Comparison of ENCODE assay signal across 14 cellular contexts in the genomic region with DNA sequence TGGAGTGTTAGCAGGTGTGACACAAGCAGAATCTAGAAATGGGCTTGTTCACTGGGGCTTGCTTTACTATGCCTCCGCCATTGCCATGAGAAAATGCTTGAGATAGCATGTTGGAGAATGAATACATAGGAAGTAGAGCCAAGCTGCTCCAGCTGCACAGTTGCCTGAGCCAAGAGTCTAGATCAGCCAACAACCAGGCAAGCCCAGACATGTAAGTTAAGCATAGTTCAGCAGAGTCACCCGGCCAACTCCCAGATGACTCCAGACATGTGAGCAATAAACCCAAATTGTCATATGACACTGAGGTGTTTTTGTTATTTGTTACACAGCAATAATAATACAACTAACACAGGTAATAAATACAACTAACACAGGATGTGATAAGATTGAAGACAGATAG.
DNase-seq lines count a peak whose midpoint lies in the region; FAIRE-seq and TF ChIP-seq lines count a peak whose summit lies in the region.
"Had no signal": no experiment of that assay in that cellular context is flagged by ENCODE, and none has a peak within 500 bp of the region (broad histone marks: within the 10 kb centered on the region; RNA-seq: fewer than 3 reads in every experiment).

No MANE protein-coding gene starts in this region.

- TF ChIP-seq CTCF in GM10266 (IDR thresholded peaks at IDR 0.05; ENCODE audit: control insufficient read depth, insufficient read depth, low read depth, missing control alignments), result no peak

- H3K27ac ChIP-seq in SJCRH30, result no peak overlapping the region

- H3K4me1 ChIP-seq in SJCRH30, result no peaks in the 10 kb centered on the region

- no peak overlapping the region for H3K4me3 ChIP-seq in SJCRH30

- no peaks in the 10 kb centered on the region for H3K36me3 ChIP-seq in SJCRH30

- DNase-seq in DMS 273 (lab: John Stamatoyannopoulos, UW; ENCODE audit: unreplicated experiment) (peak; percentile 89), LHCN-M2 (ENCODE audit: low read depth) (peak; percentile 46), SJCRH30 (peak; percentile 4 to 10), glomerular visceral epithelial cell (ENCODE audit: extremely low spot score) (peak; percentile 4), G401 (ENCODE audit: low spot score) (no peak), GM10266 (ENCODE audit: extremely low spot score) (no peak), HTR-8/SVneo (ENCODE audit: insufficient read length, low spot score) (no peak)
- no peak for DNase-seq in activated naive CD4-positive, alpha-beta T cell treated with anti-CD3 and anti-CD28 coated beads, Interleukin-2, amount 50 U/mL, for 16 hours
- DNase-seq: activated CD8-positive, alpha-beta T cell treated with anti-CD3 and anti-CD28 coated beads for 36 hours; activated naive CD4-positive, alpha-beta T cell treated with anti-CD3 and anti-CD28 coated beads, Interleukin-2, amount 10 ng/mL, durations not matched to agents 7 days and 5 days; hippocampal formation; stimulated activated naive B cell treated with anti-CD40 and anti-IgM and Interleukin-4, amounts not matched to agents 10 μg/mL and 1 μg/mL and 100 μg/mL, for 72 hours; T-helper 9 cell had no signal

- in situ Hi-C loops in G401 (cut with HindIII; ENCODE audit: low sequenced_read_pairs), result no loop called here

- no peak for FAIRE-seq in HTR-8/SVneo (lab: Jason Lieb, UNC)
- FAIRE-seq: GM12891 had no signal

- no peaks in the 10 kb centered on the region for H3K9me3 ChIP-seq in SJCRH30 (replicated peaks)

- no peaks in the 10 kb centered on the region for H3K27me3 ChIP-seq in SJCRH30

Comparison
In these comparisons a context has a peak if more than half of its experiments do, and no peak if none do; other contexts are left out.
1. DNase-seq: peak in DMS 273 (single experiment), LHCN-M2 (single experiment), SJCRH30 (2 of 2) and glomerular visceral epithelial cell (single experiment); none in G401 (single experiment), activated naive CD4-positive, alpha-beta T cell treated with anti-CD3 and anti-CD28 coated beads, Interleukin-2, amount 50 U/mL, for 16 hours (single experiment), GM10266 (single experiment) and HTR-8/SVneo (single experiment).